18 cellular contexts compared by ENCODE assay signal in genomic region chr7:116197355-116197754, GRCh38.
"Had no signal": no experiment of that assay in that cellular context is flagged by ENCODE, and none has a peak within 500 bp of the region (broad histone marks: within the 10 kb centered on the region; RNA-seq: fewer than 3 reads in every experiment).

No MANE protein-coding gene starts in this region.

- DNase-seq: activated CD4-positive, alpha-beta T cell treated with anti-CD3 and anti-CD28 coated beads, Interleukin-2, amount 10 ng/mL, durations not matched to agents 24 days and 14 days; activated CD4-positive, CD25-positive, alpha-beta regulatory T cell; activated CD8-positive, alpha-beta memory T cell treated with anti-CD3 and anti-CD28 coated beads, Interleukin-2, amount 50 U/mL, for 4 hours; activated CD8-positive, alpha-beta T cell treated with anti-CD3 and anti-CD28 coated beads, Interleukin-2, amount 10 ng/mL, durations not matched to agents 7 days and 5 days; activated gamma-delta T cell; activated T-cell treated with anti-CD3 and anti-CD28 coated beads, Interleukin-2, amount 50 U/mL, for 48 hours; amygdala; effector memory CD4-positive, alpha-beta T cell; kidney; mammary epithelial cell; mucosa of descending colon; naive thymus-derived CD4-positive, alpha-beta T cell; posterior cingulate gyrus; retina had no signal

- H3K4me3 ChIP-seq: left lung, mucosa of descending colon had no signal

- H3K4me3 Mint-ChIP-seq: activated CD4-positive, alpha-beta T cell treated with anti-CD3 and anti-CD28 coated beads, Interleukin-2, amount 10 ng/mL, durations not matched to agents 24 days and 14 days; activated CD8-positive, alpha-beta T cell treated with anti-CD3 and anti-CD28 coated beads, Interleukin-2, amount 10 ng/mL, durations not matched to agents 7 days and 5 days; brain; naive thymus-derived CD4-positive, alpha-beta T cell; stimulated activated effector memory CD8-positive, alpha-beta T cell treated with anti-CD3 and anti-CD28 coated beads, Interleukin-12 subunit alpha, Interleukin-12 subunit beta, amount 100 ng/mL, for 72 hours had no signal

- H3K9me3 ChIP-seq: left lung, mucosa of descending colon had no signal

- H3K27me3 ChIP-seq: left lung had no signal

- H3K4me1 Mint-ChIP-seq: activated CD4-positive, alpha-beta T cell treated with anti-CD3 and anti-CD28 coated beads, Interleukin-2, amount 10 ng/mL, durations not matched to agents 24 days and 14 days; brain; naive thymus-derived CD4-positive, alpha-beta T cell; stimulated activated effector memory CD8-positive, alpha-beta T cell treated with anti-CD3 and anti-CD28 coated beads, Interleukin-12 subunit alpha, Interleukin-12 subunit beta, amount 100 ng/mL, for 72 hours had no signal

- H3K27ac Mint-ChIP-seq: activated CD4-positive, alpha-beta T cell treated with anti-CD3 and anti-CD28 coated beads, Interleukin-2, amount 10 ng/mL, durations not matched to agents 24 days and 14 days; activated CD8-positive, alpha-beta T cell treated with anti-CD3 and anti-CD28 coated beads, Interleukin-2, amount 10 ng/mL, durations not matched to agents 7 days and 5 days; activated naive CD4-positive, alpha-beta T cell treated with anti-CD3 and anti-CD28 coated beads, Interleukin-2, amount 50 U/mL, for 72 hours; brain; naive thymus-derived CD4-positive, alpha-beta T cell; stimulated activated effector memory CD8-positive, alpha-beta T cell treated with anti-CD3 and anti-CD28 coated beads, Interleukin-12 subunit alpha, Interleukin-12 subunit beta, amount 100 ng/mL, for 72 hours had no signal

- H3K4me1 ChIP-seq: left lung had no signal

- H3K9me3 Mint-ChIP-seq: activated CD4-positive, alpha-beta T cell treated with anti-CD3 and anti-CD28 coated beads, Interleukin-2, amount 10 ng/mL, durations not matched to agents 24 days and 14 days; activated naive CD4-positive, alpha-beta T cell treated with anti-CD3 and anti-CD28 coated beads, Interleukin-2, amount 50 U/mL, for 72 hours; brain; stimulated activated effector memory CD8-positive, alpha-beta T cell treated with anti-CD3 and anti-CD28 coated beads, Interleukin-12 subunit alpha, Interleukin-12 subunit beta, amount 100 ng/mL, for 72 hours had no signal

- H3K27ac ChIP-seq: left lung had no signal

- H3K36me3 ChIP-seq: left lung had no signal

- H3K36me3 Mint-ChIP-seq: activated naive CD4-positive, alpha-beta T cell treated with anti-CD3 and anti-CD28 coated beads, Interleukin-2, amount 50 U/mL, for 72 hours; brain; naive thymus-derived CD4-positive, alpha-beta T cell; stimulated activated effector memory CD8-positive, alpha-beta T cell treated with anti-CD3 and anti-CD28 coated beads, Interleukin-12 subunit alpha, Interleukin-12 subunit beta, amount 100 ng/mL, for 72 hours had no signal
